Comparison of ENCODE assay signal across 12 cellular contexts in the genomic region with DNA sequence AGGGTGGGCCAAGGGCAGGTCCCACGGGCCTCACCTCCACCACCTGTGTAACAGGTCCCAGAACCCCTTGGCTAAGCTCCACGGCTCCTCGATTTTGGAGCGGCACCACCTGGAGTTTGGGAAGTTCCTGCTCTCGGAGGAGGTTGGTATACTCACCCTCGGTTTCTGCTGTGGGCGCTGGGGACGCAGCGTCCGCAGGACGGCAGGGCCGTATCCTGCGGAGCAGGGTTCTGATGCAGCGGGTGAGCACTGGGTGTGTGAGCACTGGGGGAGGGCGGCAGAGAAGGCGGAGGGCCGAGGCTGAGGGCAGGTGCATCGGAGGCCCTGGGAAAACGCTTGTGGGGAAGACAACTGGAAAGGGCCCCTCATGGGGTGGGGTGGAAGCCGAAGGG. TPM values are rescaled to one million over a fixed set of nuclear protein-coding genes. Genes with fewer than 3 reads are reported as not detected.
A peak's percentile ranks its signal among the peaks of the same experiment; 100 is the strongest.
DNase-seq lines count a peak whose midpoint lies in the region; ATAC-seq and TF ChIP-seq lines count a peak whose summit lies in the region.
"Had no signal": no experiment of that assay in that cellular context is flagged by ENCODE, and none has a peak within 500 bp of the region (broad histone marks: within the 10 kb centered on the region; RNA-seq: fewer than 3 reads in every experiment).

No MANE protein-coding gene starts in this region.

- H3K4me3 Mint-ChIP-seq in naive thymus-derived CD8-positive, alpha-beta T cell: peak overlapping the region; percentile 76 to 91 (median 84)
- H3K4me3 Mint-ChIP-seq: neural crest cell had no signal

- no peaks in the 10 kb centered on the region for H3K27me3 Mint-ChIP-seq in naive thymus-derived CD8-positive, alpha-beta T cell

- H3K4me3 ChIP-seq in colonic mucosa: peak overlapping the region; percentile 48

- no peaks in the 10 kb centered on the region for H3K4me1 ChIP-seq in colonic mucosa

- peaks cover 11 to 34% (median 19%) of the 10 kb centered on the region in 4 donors for H3K4me1 Mint-ChIP-seq in naive thymus-derived CD8-positive, alpha-beta T cell
- H3K4me1 Mint-ChIP-seq: neural crest cell had no signal

- no peaks in the 10 kb centered on the region for H3K36me3 ChIP-seq in colonic mucosa

- no peak for TF ChIP-seq CTCF in colonic mucosa (IDR thresholded peaks at IDR 0.05)

- ATAC-seq in naive thymus-derived CD8-positive, alpha-beta T cell: peak; percentile 1 to 14
- ATAC-seq: PC-3 had no signal

- H3K36me3 Mint-ChIP-seq in naive thymus-derived CD8-positive, alpha-beta T cell: peaks cover 0 to 5% (median 4%) of the 10 kb centered on the region in 3 donors

- no peaks in the 10 kb centered on the region for H3K9me3 Mint-ChIP-seq in naive thymus-derived CD8-positive, alpha-beta T cell

- H3K27me3 ChIP-seq in colonic mucosa: no peaks in the 10 kb centered on the region
- H3K27me3 ChIP-seq: body of pancreas had no signal

- DNase-seq in stimulated activated CD4-positive, alpha-beta T cell treated with anti-CD3 and anti-CD28 coated beads, Interleukin-4, amount 100 ng/mL, for 1 hour: peak; percentile 2
- no peak for DNase-seq in stimulated activated CD4-positive, alpha-beta T cell treated with anti-CD3 and anti-CD28 coated beads, Interleukin-4, amount 100 ng/mL, for 24 hours
- DNase-seq in colonic mucosa (no peak), NCI-H82 treated with DMSO at 0.1 percent for 48 hours (lab: John Stamatoyannopoulos, UW; ENCODE audit: unreplicated experiment) (no peak), NCI-H1694 treated with DMSO at 0.1 percent for 48 hours (lab: John Stamatoyannopoulos, UW) (no peak), GF-D8 (lab: John Stamatoyannopoulos, UW) (no peak), amniotic stem cell (lab: John Stamatoyannopoulos, UW) (no peak)
- peak in 1 of 10 donors; percentile 29 for DNase-seq in naive thymus-derived CD8-positive, alpha-beta T cell
- DNase-seq: EL, PC-3 had no signal

- no peaks in the 10 kb centered on the region for H3K9me3 ChIP-seq in colonic mucosa
- H3K9me3 ChIP-seq: body of pancreas had no signal

- H3K27ac Mint-ChIP-seq in naive thymus-derived CD8-positive, alpha-beta T cell: peak overlapping the region in 9 of 10 donors; percentile 41 to 94 (median 82)

- intact Hi-C loops in colonic mucosa (cut with DNase I): no loop called here

- H3K27ac ChIP-seq in colonic mucosa: no peak overlapping the region

- H3K9ac ChIP-seq in colonic mucosa (ENCODE audit: low read depth in 2 of 2, low read length in 2 of 2): peak overlapping the region in 1 of 2 donors; percentile 76

- POLR2A ChIA-PET in naive thymus-derived CD8-positive, alpha-beta T cell (lab: Charles Lee): interaction anchor here (0.6 to 3.7 kb wide), 4 partner anchors 11 to 588 kb away, joined by 3 to 58 read pairs (median 6); a partner anchor contains a TSS

RNA-seq across cellular contexts. Expression of a gene that starts 11.0 kb away (rescaled TPM):
- 100 to 1,000 TPM; 416 to 553 TPM for total RNA-seq in colonic mucosa
- 100 to 1,000 TPM; 146 to 155 TPM for total RNA-seq in naive thymus-derived CD8-positive, alpha-beta T cell
- polyA plus RNA-seq in naive thymus-derived CD8-positive, alpha-beta T cell: 100 to 1,000 TPM; 420 to 468 (median 462) TPM

RNA-seq across cellular contexts. Expression of a gene that starts 11.3 kb away (rescaled TPM):
- total RNA-seq in colonic mucosa: 10 to 100 TPM; 17.3 to 53.6 TPM
- total RNA-seq in naive thymus-derived CD8-positive, alpha-beta T cell: 10 to 100 TPM; 34.9 to 35.6 TPM
- polyA plus RNA-seq in naive thymus-derived CD8-positive, alpha-beta T cell: 10 to 100 TPM in 1 of 3 donors, 1 to 10 TPM in 2; 3.1 to 13.9 (median 7.5) TPM

RNA-seq across cellular contexts. Expression of a gene that starts 25.9 kb away (rescaled TPM):
- total RNA-seq in colonic mucosa: 1 to 10 TPM; 7.1 to 8.4 TPM
- total RNA-seq in naive thymus-derived CD8-positive, alpha-beta T cell: 1 to 10 TPM; 2.0 to 3.7 TPM
- polyA plus RNA-seq in naive thymus-derived CD8-positive, alpha-beta T cell: under 1 TPM in 2 of 3 donors, not detected in 1; 0.30 to 0.38 TPM
- total RNA-seq: PC-3 had no signal

RNA-seq across cellular contexts. Expression of a gene that starts 37.7 kb away (rescaled TPM):
- 1 to 10 TPM; 1.2 to 2.3 TPM for total RNA-seq in colonic mucosa
- total RNA-seq in naive thymus-derived CD8-positive, alpha-beta T cell: 10 to 100 TPM; 20.7 to 24.7 TPM
- polyA plus RNA-seq in naive thymus-derived CD8-positive, alpha-beta T cell: 10 to 100 TPM; 21.5 to 26.3 (median 25.4) TPM
- total RNA-seq: PC-3 had no signal

RNA-seq across cellular contexts. Expression of a gene that starts 42.6 kb away (rescaled TPM):
- 10 to 100 TPM; 50.8 to 53.2 TPM for total RNA-seq in colonic mucosa
- 10 to 100 TPM; 45.6 to 49.3 TPM for total RNA-seq in naive thymus-derived CD8-positive, alpha-beta T cell
- polyA plus RNA-seq in naive thymus-derived CD8-positive, alpha-beta T cell: 1 to 10 TPM; 3.4 to 4.4 (median 3.9) TPM
